ENCODE assay signal across 35 cellular contexts in the genomic region with DNA sequence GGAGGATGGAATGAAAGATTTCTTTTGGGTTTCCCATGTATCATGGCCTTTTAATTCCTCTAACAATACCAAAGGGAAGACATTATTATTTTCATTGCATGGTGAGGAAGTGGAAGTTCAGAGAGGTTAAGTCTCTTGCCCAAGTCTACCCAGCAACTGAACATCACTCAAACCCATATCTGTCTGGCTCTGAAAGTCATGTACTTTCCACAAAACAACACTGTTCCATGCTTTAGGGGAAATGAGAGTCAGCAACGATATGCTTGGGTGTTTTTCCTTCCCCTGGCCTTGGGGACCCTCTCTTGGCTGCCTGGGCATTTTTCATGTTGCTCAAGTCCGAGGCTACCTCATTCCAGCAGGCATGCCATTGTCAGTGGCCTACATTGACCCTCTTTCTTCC.
"Had no signal": no experiment of that assay in that cellular context is flagged by ENCODE, and none has a peak within 500 bp of the region (broad histone marks: within the 10 kb centered on the region; RNA-seq: fewer than 3 reads in every experiment).

No MANE protein-coding gene starts in this region.

- H3K27ac ChIP-seq: ascending aorta, cardiac muscle cell, Peyer's patch, SJSA1, WERI-Rb-1 had no signal

- H3K27me3 ChIP-seq: ascending aorta, cardiac muscle cell, Peyer's patch, SJSA1 had no signal

- H3K27me3 Mint-ChIP-seq: activated CD4-positive, alpha-beta T cell treated with anti-CD3 and anti-CD28 coated beads, Interleukin-2, amount 10 ng/mL, durations not matched to agents 7 days and 5 days had no signal

- H3K4me3 ChIP-seq: ascending aorta, cardiac muscle cell, Peyer's patch, SJSA1 had no signal

- H3K4me3 Mint-ChIP-seq: activated CD4-positive, alpha-beta T cell treated with anti-CD3 and anti-CD28 coated beads, Interleukin-2, amount 10 ng/mL, durations not matched to agents 7 days and 5 days; activated CD8-positive, alpha-beta T cell treated with anti-CD3 and anti-CD28 coated beads, Interleukin-2, amount 10 ng/mL, durations not matched to agents 7 days and 5 days; activated naive CD4-positive, alpha-beta T cell treated with anti-CD3 and anti-CD28 coated beads, Interleukin-2, amount 50 U/mL, for 24 hours; activated naive CD8-positive, alpha-beta T cell treated with anti-CD3 and anti-CD28 coated beads, Interleukin-2, amount 10 ng/mL, durations not matched to agents 7 days and 5 days; activated T-cell treated with anti-CD3 and anti-CD28 coated beads, Interleukin-2, amount 50 U/mL, for 24 hours; central memory CD8-positive, alpha-beta T cell had no signal

- DNase-seq: activated CD4-positive, alpha-beta T cell treated with anti-CD3 and anti-CD28 coated beads for 1 hour; activated CD4-positive, alpha-beta T cell treated with anti-CD3 and anti-CD28 coated beads, Interleukin-2, amount 10 ng/mL, durations not matched to agents 7 days and 5 days; activated CD4-positive, alpha-beta T cell treated with anti-CD3 and anti-CD28 coated beads, Interleukin-2, amount 50 U/mL, for 48 hours; activated CD4-positive, CD25-positive, alpha-beta regulatory T cell; activated CD8-positive, alpha-beta T cell treated with anti-CD3 and anti-CD28 coated beads, Interleukin-2, amount 10 ng/mL, durations not matched to agents 7 days and 5 days; activated gamma-delta T cell; activated naive CD4-positive, alpha-beta T cell treated with Interleukin-2 at 50 U/mL for 16 hours; activated naive CD8-positive, alpha-beta T cell treated with anti-CD3 and anti-CD28 coated beads, Interleukin-2, amount 10 ng/mL, durations not matched to agents 7 days and 5 days; activated T-cell treated with anti-CD3 and anti-CD28 coated beads, Interleukin-2, amount 50 U/mL, for 24 hours; amygdala; NCI-H1048; NCI-H1105 treated with DMSO at 0.1 percent for 48 hours; NCI-H1436; NCI-H1694; NCI-H1930; NCI-H2081 treated with DMSO at 0.1 percent for 48 hours; NCI-H226; NCI-H524 treated with DMSO at 0.1 percent for 48 hours; NCI-H748 treated with DMSO at 0.1 percent for 48 hours; NK-92 treated with Interleukin-12 subunit alpha and Interleukin-12 subunit beta, amount 100 ng/mL, for 24 hours; PC-3; Peyer's patch; RPMI8226; SHP77 treated with DMSO at 0.1 percent for 48 hours; T-helper 1 cell; T-helper 2 cell; T1000; WERI-Rb-1 had no signal

- H3K27ac Mint-ChIP-seq: activated CD4-positive, alpha-beta T cell treated with anti-CD3 and anti-CD28 coated beads, Interleukin-2, amount 10 ng/mL, durations not matched to agents 7 days and 5 days; activated CD8-positive, alpha-beta T cell treated with anti-CD3 and anti-CD28 coated beads, Interleukin-2, amount 10 ng/mL, durations not matched to agents 7 days and 5 days; activated naive CD4-positive, alpha-beta T cell treated with anti-CD3 and anti-CD28 coated beads, Interleukin-2, amount 50 U/mL, for 24 hours; activated naive CD8-positive, alpha-beta T cell treated with anti-CD3 and anti-CD28 coated beads, Interleukin-2, amount 10 ng/mL, durations not matched to agents 7 days and 5 days; activated T-cell treated with anti-CD3 and anti-CD28 coated beads, Interleukin-2, amount 50 U/mL, for 24 hours; activated T-helper 2 cell treated with anti-CD3 and anti-CD28 coated beads, Interferon-gamma antibody, Interleukin-2, Interleukin-4, amounts not matched to agents 10 μg/mL and 5 μg/mL and 100 μg/mL, durations not matched to agents 14 hours and 24 hours and 36 hours had no signal

- H3K4me1 Mint-ChIP-seq: central memory CD8-positive, alpha-beta T cell had no signal

- H3K36me3 Mint-ChIP-seq: activated naive CD4-positive, alpha-beta T cell treated with anti-CD3 and anti-CD28 coated beads, Interleukin-2, amount 50 U/mL, for 24 hours; activated naive CD8-positive, alpha-beta T cell treated with anti-CD3 and anti-CD28 coated beads, Interleukin-2, amount 10 ng/mL, durations not matched to agents 7 days and 5 days had no signal

- H3K9me3 Mint-ChIP-seq: activated CD4-positive, alpha-beta T cell treated with anti-CD3 and anti-CD28 coated beads, Interleukin-2, amount 10 ng/mL, durations not matched to agents 7 days and 5 days; activated naive CD4-positive, alpha-beta T cell treated with anti-CD3 and anti-CD28 coated beads, Interleukin-2, amount 50 U/mL, for 24 hours; activated naive CD8-positive, alpha-beta T cell treated with anti-CD3 and anti-CD28 coated beads, Interleukin-2, amount 10 ng/mL, durations not matched to agents 7 days and 5 days; activated T-cell treated with anti-CD3 and anti-CD28 coated beads, Interleukin-2, amount 50 U/mL, for 24 hours; central memory CD8-positive, alpha-beta T cell had no signal

- H3K36me3 ChIP-seq: ascending aorta, cardiac muscle cell, Peyer's patch, SJSA1, WERI-Rb-1 had no signal

- H3K9me3 ChIP-seq: ascending aorta, Peyer's patch, SJSA1 had no signal

- ATAC-seq: activated CD8-positive, alpha-beta T cell treated with anti-CD3 and anti-CD28 coated beads, Interleukin-2, amount 10 ng/mL, durations not matched to agents 7 days and 5 days; PC-3; SK-N-SH treated with all-trans-retinoic acid at 6 μM for 48 hours had no signal
